ENCODE assay signal across 8 cellular contexts in the genomic region with DNA sequence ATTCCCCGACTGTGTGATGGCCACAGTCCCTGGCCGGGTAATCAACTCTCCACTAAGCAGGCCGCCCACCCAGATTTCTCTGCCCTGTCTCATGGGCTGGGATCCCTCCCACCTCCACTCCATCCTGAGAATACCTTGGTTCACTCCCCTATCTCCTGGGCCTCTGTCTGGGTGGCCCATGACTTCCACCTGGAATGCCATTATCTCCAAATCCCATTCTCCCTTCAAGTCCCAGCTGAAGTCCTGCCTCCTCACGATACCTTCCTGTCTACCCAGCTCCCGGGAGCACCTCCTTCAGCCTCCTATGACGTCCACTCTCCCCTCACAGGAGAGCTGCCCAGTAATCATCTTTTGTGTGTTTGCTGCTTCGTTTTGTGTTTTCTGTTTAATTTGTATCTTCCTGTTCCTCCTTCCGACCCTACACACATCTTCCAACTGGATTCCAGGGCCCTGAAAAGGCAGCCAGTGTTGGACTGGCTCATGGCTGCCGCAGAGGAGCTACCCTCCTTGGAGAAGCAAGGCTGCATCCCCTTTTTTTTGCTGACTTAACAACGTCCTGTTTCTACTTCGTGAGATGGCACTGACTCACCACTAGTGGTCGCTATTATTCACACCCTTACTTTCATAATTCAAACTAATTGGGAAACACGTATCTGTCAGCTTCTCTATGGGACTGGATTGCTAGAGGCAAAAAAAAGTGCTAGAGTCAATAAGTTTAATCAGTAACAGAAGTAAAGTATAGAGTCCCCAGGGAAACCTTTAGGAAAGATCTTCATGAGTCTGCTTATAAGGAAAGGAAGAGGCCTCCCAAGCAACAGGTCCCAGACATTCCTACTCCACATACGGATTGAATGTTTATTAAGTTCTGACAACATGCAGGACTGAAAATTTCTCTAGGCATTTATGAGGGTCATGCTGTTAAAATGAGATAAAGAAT.
DNase-seq lines count a peak whose midpoint lies in the region; ATAC-seq, FAIRE-seq and TF ChIP-seq lines count a peak whose summit lies in the region.

No MANE protein-coding gene starts in this region.

- no peak for FAIRE-seq in H54 (lab: Jason Lieb, UNC)

- peak; percentile 67 for ATAC-seq in GM21515 (IDR thresholded peaks at IDR 0.05; ENCODE audit: unreplicated experiment)
- ATAC-seq in thoracic aorta (ENCODE audit: insufficient number of reproducible peaks, low FRiP score, low read depth), result peak; percentile 79

- no peak for TF ChIP-seq POLR2A in H54 (IDR thresholded peaks at IDR 0.05; ENCODE audit: low read depth, low read length)

- H3K4me1 ChIP-seq in thoracic aorta (ENCODE audit: control insufficient read depth in 1 of 2, low read depth in 2 of 2), result peaks cover 5 to 47% of the 10 kb centered on the region in 2 donors

- H3K27me3 ChIP-seq in thoracic aorta (replicated peaks; ENCODE audit: insufficient read depth), result no peaks in the 10 kb centered on the region

- H3K4me3 ChIP-seq in astrocyte of the spinal cord (ENCODE audit: low read depth, low read length), result no peak overlapping the region
- H3K4me3 ChIP-seq in thoracic aorta, result peak overlapping the region; percentile 23

- H3K27ac ChIP-seq in thoracic aorta, result peak overlapping the region; percentile 52 to 67

- peak; percentile 58 for DNase-seq in ELF-1 (ENCODE audit: low read depth, low spot score)
- DNase-seq in NCI-H1694 (lab: John Stamatoyannopoulos, UW), result peak; percentile 16
- peak; percentile 49 for DNase-seq in astrocyte of the spinal cord (ENCODE audit: low read depth, low spot score)
- peak; percentile 48 for DNase-seq in inferior parietal cortex (ENCODE audit: extremely low spot score)
- DNase-seq in thoracic aorta (ENCODE audit: low spot score), result no peak
- no peak for DNase-seq in SHP77 treated with DMSO at 0.1 percent for 48 hours (lab: John Stamatoyannopoulos, UW)
- DNase-seq in H54 (ENCODE audit: insufficient read length, low spot score), result no peak

- H3K9me3 ChIP-seq in thoracic aorta, result no peaks in the 10 kb centered on the region

- H3K36me3 ChIP-seq in thoracic aorta, result no peaks in the 10 kb centered on the region

- in situ Hi-C loops in astrocyte of the spinal cord (cut with HindIII; ENCODE audit: low sequenced_read_pairs), result no loop called here

- TF ChIP-seq CTCF in astrocyte of the spinal cord (IDR thresholded peaks at IDR 0.05; ENCODE audit: low read depth, low read length), result peak; percentile 84
- TF ChIP-seq CTCF in thoracic aorta (IDR thresholded peaks at IDR 0.05), result peak; percentile 78

Comparison
In these comparisons a context has a peak if more than half of its experiments do, and no peak if none do; other contexts are left out.
1. DNase-seq: peak in ELF-1 (single experiment), NCI-H1694 (single experiment), astrocyte of the spinal cord (single experiment) and inferior parietal cortex (single experiment); none in thoracic aorta (single experiment), SHP77 treated with DMSO at 0.1 percent for 48 hours (single experiment) and H54 (single experiment).